In the genomic region with DNA sequence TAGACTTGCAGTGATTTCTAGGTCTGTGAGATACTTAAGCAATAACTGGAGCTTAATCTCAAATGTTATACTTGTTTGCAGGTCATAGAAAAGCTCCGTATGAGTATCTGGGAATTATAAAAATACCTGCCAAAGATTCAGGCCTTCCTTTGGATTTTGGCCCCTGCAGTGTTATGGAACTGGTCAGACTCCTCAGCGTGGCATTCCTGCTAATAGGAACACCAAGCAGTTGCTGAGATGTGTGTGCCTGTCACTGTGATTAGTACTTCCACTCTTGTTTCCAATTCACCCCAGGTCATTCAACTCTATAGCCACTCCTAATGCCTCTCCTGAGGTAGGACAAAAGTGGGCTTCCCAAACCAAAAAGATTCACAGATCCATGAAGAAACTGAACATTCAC, we compare ENCODE assay signal across 32 cellular contexts. TPM values are rescaled to one million over a fixed set of nuclear protein-coding genes. Genes with fewer than 3 reads are reported as not detected.
"Had no signal": no experiment of that assay in that cellular context is flagged by ENCODE, and none has a peak within 500 bp of the region (broad histone marks: within the 10 kb centered on the region; RNA-seq: fewer than 3 reads in every experiment).

No MANE protein-coding gene starts in this region.

- H3K27me3 ChIP-seq: heart right ventricle, hepatocyte, left lung, pancreas, sigmoid colon, tibial nerve, upper lobe of left lung, vagina had no signal

- H3K4me1 Mint-ChIP-seq: naive thymus-derived CD4-positive, alpha-beta T cell; stimulated activated memory B cell treated with anti-CD40 and anti-IgM and Interleukin-4, amounts not matched to agents 10 μg/mL and 1 μg/mL and 100 μg/mL, for 72 hours; stimulated activated naive CD8-positive, alpha-beta T cell treated with anti-CD3 and anti-CD28 coated beads, Interleukin-15, amount 100 ng/mL, for 72 hours had no signal

- H3K4me1 ChIP-seq: heart right ventricle, left lung, pancreas, prostate gland, sigmoid colon, tibial nerve, upper lobe of left lung, vagina had no signal

- H3K79me2 ChIP-seq: hepatocyte had no signal

- H3K27me3 Mint-ChIP-seq: naive thymus-derived CD4-positive, alpha-beta T cell; natural killer cell treated with Interleukin-12 subunit alpha and Interleukin-12 subunit beta and Interleukin-15 and Interleukin-18, amount 100 ng/mL, for 72 hours; stimulated activated memory B cell treated with anti-CD40 and anti-IgM and Interleukin-4, amounts not matched to agents 10 μg/mL and 1 μg/mL and 100 μg/mL, for 72 hours; stimulated activated naive CD8-positive, alpha-beta T cell treated with anti-CD3 and anti-CD28 coated beads, Interleukin-15, amount 100 ng/mL, for 72 hours had no signal

- H3K36me3 ChIP-seq: heart right ventricle, left lung, pancreas, prostate gland, sigmoid colon, tibial nerve, upper lobe of left lung, vagina had no signal

- DNase-seq: heart right ventricle; kidney glomerular epithelial cell; left cardiac atrium; left lung; midbrain; mucosa of descending colon; naive thymus-derived CD4-positive, alpha-beta T cell; pancreas; posterior cingulate gyrus; retina; right cardiac atrium; sigmoid colon; stimulated activated CD4-positive, alpha-beta T cell treated with anti-CD3 and anti-CD28 coated beads, Interleukin-1b, Interleukin-23, amount 100 ng/mL, for 48 hours; stimulated activated CD4-positive, alpha-beta T cell treated with anti-CD3 and anti-CD28 coated beads, Interleukin-2, amount 100 ng/mL, for 48 hours; stimulated activated CD4-positive, alpha-beta T cell treated with anti-CD3 and anti-CD28 coated beads, Interleukin-4, amount 100 ng/mL, for 4 hours; stimulated activated CD8-positive, alpha-beta memory T cell treated with anti-CD3 and anti-CD28 coated beads, Interleukin-4, amount 100 ng/mL, for 48 hours; stimulated activated naive CD4-positive, alpha-beta T cell treated with Interleukin-2 at 50 U/mL for 16 hours; stimulated activated naive CD8-positive, alpha-beta T cell treated with anti-CD3 and anti-CD28 coated beads, Interleukin-15, amount 100 ng/mL, for 72 hours; substantia nigra; upper lobe of left lung had no signal

- H3K9me3 ChIP-seq: mucosa of descending colon, pancreas, prostate gland, upper lobe of left lung, vagina had no signal

- H3K4me2 ChIP-seq: hepatocyte, smooth muscle cell had no signal

- H3K4me3 Mint-ChIP-seq: naive thymus-derived CD4-positive, alpha-beta T cell; natural killer cell treated with Interleukin-12 subunit alpha and Interleukin-12 subunit beta and Interleukin-15 and Interleukin-18, amount 100 ng/mL, for 72 hours; stimulated activated memory B cell treated with anti-CD40 and anti-IgM and Interleukin-4, amounts not matched to agents 10 μg/mL and 1 μg/mL and 100 μg/mL, for 72 hours; stimulated activated naive CD8-positive, alpha-beta T cell treated with anti-CD3 and anti-CD28 coated beads, Interleukin-15, amount 100 ng/mL, for 72 hours had no signal

- ATAC-seq: heart right ventricle; left cardiac atrium; left lung; mucosa of descending colon; naive thymus-derived CD4-positive, alpha-beta T cell; natural killer cell treated with Interleukin-12 subunit alpha and Interleukin-12 subunit beta and Interleukin-15 and Interleukin-18, amount 100 ng/mL, for 72 hours; pancreas; right cardiac atrium; stimulated activated memory B cell treated with anti-CD40 and anti-IgM and Interleukin-4, amounts not matched to agents 10 μg/mL and 1 μg/mL and 100 μg/mL, for 72 hours; stimulated activated naive CD8-positive, alpha-beta T cell treated with anti-CD3 and anti-CD28 coated beads, Interleukin-15, amount 100 ng/mL, for 72 hours had no signal

- H3K27ac Mint-ChIP-seq: naive thymus-derived CD4-positive, alpha-beta T cell; natural killer cell treated with Interleukin-12 subunit alpha and Interleukin-12 subunit beta and Interleukin-15 and Interleukin-18, amount 100 ng/mL, for 72 hours; stimulated activated memory B cell treated with anti-CD40 and anti-IgM and Interleukin-4, amounts not matched to agents 10 μg/mL and 1 μg/mL and 100 μg/mL, for 72 hours; stimulated activated naive CD8-positive, alpha-beta T cell treated with anti-CD3 and anti-CD28 coated beads, Interleukin-15, amount 100 ng/mL, for 72 hours had no signal

- H3K4me3 ChIP-seq: heart right ventricle, hepatocyte, left lung, lung, mucosa of descending colon, pancreas, prostate gland, sigmoid colon, smooth muscle cell, tibial nerve, upper lobe of left lung, vagina had no signal

- H3K27ac ChIP-seq: heart right ventricle, hepatocyte, left lung, pancreas, prostate gland, sigmoid colon, tibial nerve, upper lobe of left lung, vagina had no signal

- H2AFZ ChIP-seq: hepatocyte had no signal

- H3K36me3 Mint-ChIP-seq: naive thymus-derived CD4-positive, alpha-beta T cell; natural killer cell treated with Interleukin-12 subunit alpha and Interleukin-12 subunit beta and Interleukin-15 and Interleukin-18, amount 100 ng/mL, for 72 hours; stimulated activated memory B cell treated with anti-CD40 and anti-IgM and Interleukin-4, amounts not matched to agents 10 μg/mL and 1 μg/mL and 100 μg/mL, for 72 hours had no signal

RNA-seq across cellular contexts. Expression of gene UGT2B7, which starts 7.8 kb away (rescaled TPM):
- total RNA-seq: heart right ventricle; left cardiac atrium; mesenteric fat pad; naive thymus-derived CD4-positive, alpha-beta T cell; natural killer cell treated with Interleukin-12 subunit alpha and Interleukin-12 subunit beta and Interleukin-15 and Interleukin-18, amount 100 ng/mL, for 72 hours; omental fat pad; prostate gland; right cardiac atrium; sigmoid colon; temporal lobe; tibial nerve; vagina had no signal
- polyA plus RNA-seq: heart right ventricle; naive thymus-derived CD4-positive, alpha-beta T cell; neural cell; right cardiac atrium had no signal
